13 cellular contexts compared by ENCODE assay signal in the genomic region with DNA sequence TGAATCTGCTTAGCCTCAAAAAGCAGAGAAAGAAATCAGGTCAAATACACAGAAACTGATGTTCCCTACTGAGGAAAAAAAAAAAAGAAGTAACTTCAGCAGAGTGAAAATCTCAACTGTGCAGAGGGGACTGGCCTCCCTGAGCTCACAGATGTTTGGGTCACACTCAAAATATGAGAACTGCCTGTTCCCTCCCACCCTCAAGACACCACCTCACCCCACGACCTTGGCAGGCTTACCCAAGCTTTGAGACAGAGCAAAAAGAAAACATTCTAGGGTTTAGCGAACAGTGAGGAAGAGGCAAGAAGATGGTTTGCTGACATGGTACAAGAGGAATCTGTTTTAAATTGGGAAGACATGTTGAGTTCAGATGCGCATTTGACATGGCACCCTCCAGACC. TPM values are rescaled to one million over a fixed set of nuclear protein-coding genes. Genes with fewer than 3 reads are reported as not detected.
DNase-seq lines count a peak whose midpoint lies in the region; FAIRE-seq and TF ChIP-seq lines count a peak whose summit lies in the region.
"Had no signal": no experiment of that assay in that cellular context is flagged by ENCODE, and none has a peak within 500 bp of the region (broad histone marks: within the 10 kb centered on the region; RNA-seq: fewer than 3 reads in every experiment).

No MANE protein-coding gene starts in this region.

- H3K36me3 ChIP-seq in adrenal gland (replicated peaks in 1 of 2): peaks cover 0 to 8% of the 10 kb centered on the region in 2 donors
- no peaks in the 10 kb centered on the region for H3K36me3 ChIP-seq in WERI-Rb-1

- H3K4me1 Mint-ChIP-seq in nephron: peaks cover 51% of the 10 kb centered on the region
- H3K4me1 Mint-ChIP-seq: immature natural killer cell had no signal

- H3K36me3 Mint-ChIP-seq in nephron (ENCODE audit: low read depth): peaks cover 64% of the 10 kb centered on the region
- H3K36me3 Mint-ChIP-seq: CD8-positive, alpha-beta T cell; immature natural killer cell had no signal

- 62 to 70% (median 64%) methylated on average over 3 of the region's 3 CpGs for WGBS in adrenal gland, 4 donors

- no peak overlapping the region for H3K4me3 Mint-ChIP-seq in nephron
- H3K4me3 Mint-ChIP-seq: activated T-cell treated with anti-CD3 and anti-CD28 coated beads, Interleukin-2, amount 50 U/mL, for 4 hours; CD8-positive, alpha-beta T cell; immature natural killer cell; neural crest cell had no signal

- TF ChIP-seq CTCF in adrenal gland (IDR thresholded peaks at IDR 0.05): no peak
- TF ChIP-seq CTCF in fibroblast of the aortic adventitia (IDR thresholded peaks at IDR 0.05; ENCODE audit: insufficient read depth, low read length): no peak
- no peak for TF ChIP-seq CTCF in nephron (IDR thresholded peaks at IDR 0.05; ENCODE audit: unreplicated experiment in 3 of 3)
- TF ChIP-seq CTCF in WERI-Rb-1 (IDR thresholded peaks at IDR 0.05; ENCODE audit: low read depth, low read length): no peak

- no peaks in the 10 kb centered on the region for H3K9me3 Mint-ChIP-seq in nephron
- H3K9me3 Mint-ChIP-seq: activated T-cell treated with anti-CD3 and anti-CD28 coated beads, Interleukin-2, amount 50 U/mL, for 4 hours; CD8-positive, alpha-beta T cell; immature natural killer cell; neural crest cell had no signal

- no peak for TF ChIP-seq POLR2A in adrenal gland (IDR thresholded peaks at IDR 0.05)

- H3K27me3 ChIP-seq in adrenal gland (no peaks in the 10 kb centered on the region), WERI-Rb-1 (ENCODE audit: insufficient read depth, low read depth, severe bottlenecking) (no peaks in the 10 kb centered on the region)

- no peak for FAIRE-seq in HTR-8/SVneo (lab: Jason Lieb, UNC)

- H3K4me1 ChIP-seq in adrenal gland (replicated peaks in 1 of 2): no peaks in the 10 kb centered on the region

- H3K27ac Mint-ChIP-seq in nephron: peak overlapping the region; percentile 70 to 87 (median 78)
- H3K27ac Mint-ChIP-seq: CD8-positive, alpha-beta T cell; immature natural killer cell had no signal

- H3K4me3 ChIP-seq in adrenal gland (no peak overlapping the region), fibroblast of the aortic adventitia (ENCODE audit: low read depth, low read length) (no peak overlapping the region), WERI-Rb-1 (ENCODE audit: low read depth, low read length) (no peak overlapping the region)

- H3K27me3 Mint-ChIP-seq in nephron (ENCODE audit: low read depth): no peaks in the 10 kb centered on the region

- DNase-seq in adrenal gland (peak in 6 of 7 donors; percentile 37 to 69 (median 48)), fibroblast of the aortic adventitia (ENCODE audit: low read depth) (peak; percentile 48), ureter (ENCODE audit: low spot score) (peak; percentile 70), HTR-8/SVneo (ENCODE audit: insufficient read length, low spot score) (no peak), WERI-Rb-1 (no peak), activated gamma-delta T cell treated with Interleukin-2 at 50 U/mL for 16 hours (no peak)
- DNase-seq: activated T-cell treated with anti-CD3 and anti-CD28 coated beads, Interleukin-2, amount 50 U/mL, for 4 hours; immature natural killer cell; Karpas-422; NK-92 treated with Interleukin-12 subunit alpha and Interleukin-12 subunit beta, amount 100 ng/mL, for 24 hours had no signal

- intact Hi-C loops in adrenal gland (cut with DNase I): no loop called here

- H3K9me3 ChIP-seq in adrenal gland (replicated peaks in 1 of 3) (no peaks in the 10 kb centered on the region), WERI-Rb-1 (ENCODE audit: severe bottlenecking) (no peaks in the 10 kb centered on the region)

- H3K27ac ChIP-seq in adrenal gland: peak overlapping the region in 3 of 5 donors; percentile 51 to 87 (median 71)
- H3K27ac ChIP-seq in WERI-Rb-1: no peak overlapping the region

RNA-seq across cellular contexts. Expression of a gene that starts 48.8 kb away (rescaled TPM):
- total RNA-seq in adrenal gland (100 to 1,000 TPM in 5 of 8 donors, 10 to 100 TPM in 3; 71.2 to 216 (median 112) TPM), fibroblast of the aortic adventitia (ENCODE audit: low replicate concordance) (26.7 and 68.1 TPM in 2 replicates), ureter (89.3 TPM)
- polyA plus RNA-seq in adrenal gland: 10 to 100 TPM; 26.0 to 61.1 (median 32.2) TPM
- total RNA-seq: CD8-positive, alpha-beta T cell had no signal
- polyA plus RNA-seq: immature natural killer cell had no signal

Comparison
In these comparisons a context has a peak if more than half of its experiments do, and no peak if none do; other contexts are left out.
1. DNase-seq: peak in adrenal gland (6 of 7), fibroblast of the aortic adventitia (single experiment) and ureter (single experiment); none in HTR-8/SVneo (single experiment), WERI-Rb-1 (single experiment) and activated gamma-delta T cell treated with Interleukin-2 at 50 U/mL for 16 hours (single experiment).